ENCODE assay signal across 23 cellular contexts in genomic region chr4:15010038-15010585, GRCh38. TPM values are rescaled to one million over a fixed set of nuclear protein-coding genes. Genes with fewer than 3 reads are reported as not detected.
DNase-seq lines count a peak whose midpoint lies in the region; ATAC-seq, FAIRE-seq and TF ChIP-seq lines count a peak whose summit lies in the region.
"Had no signal": no experiment of that assay in that cellular context is flagged by ENCODE, and none has a peak within 500 bp of the region (broad histone marks: within the 10 kb centered on the region; RNA-seq: fewer than 3 reads in every experiment).

No MANE protein-coding gene starts in this region.

- intact Hi-C loops in mucosa of descending colon (cut with DNase I, micrococcal nuclease) = no loop called here

- peak; percentile 52 for DNase-seq in MV-4-11 (lab: John Stamatoyannopoulos, UW)
- no peak for DNase-seq in astrocyte (ENCODE audit: low read depth)
- DNase-seq in mucosa of descending colon = peak in 1 of 3 donors; percentile 7
- no peak for DNase-seq in thoracic aorta (ENCODE audit: low spot score)
- no peak for DNase-seq in NCI-H2196 treated with DMSO at 0.1 percent for 48 hours (lab: John Stamatoyannopoulos, UW; ENCODE audit: unreplicated experiment)
- DNase-seq: activated CD4-positive, alpha-beta memory T cell treated with anti-CD3 and anti-CD28 coated beads, Interleukin-2, amount 10 ng/mL, durations not matched to agents 7 days and 5 days; activated naive CD4-positive, alpha-beta T cell treated with anti-CD3 and anti-CD28 coated beads for 36 hours; activated T-cell treated with anti-CD3 and anti-CD28 coated beads, Interleukin-2, amount 50 U/mL, for 1 hour; AML-193; COR-L47; cortex of kidney; DND-41; NCI-H1105; NCI-H2171 treated with DMSO at 0.1 percent for 48 hours; NCI-H748 treated with DMSO at 0.1 percent for 48 hours; PC-3; retina; SIG-M5; testis; WERI-Rb-1 had no signal

- H2AFZ ChIP-seq in astrocyte (ENCODE audit: low read depth, low read length) = no peak overlapping the region

- TF ChIP-seq CTCF in astrocyte (IDR thresholded peaks at IDR 0.05; ENCODE audit: insufficient read depth, low read depth, low read length) = no peak
- no peak for TF ChIP-seq CTCF in mucosa of descending colon (IDR thresholded peaks at IDR 0.05)
- no peak for TF ChIP-seq CTCF in thoracic aorta (IDR thresholded peaks at IDR 0.05)

- no peak overlapping the region for H3K27ac ChIP-seq in astrocyte (ENCODE audit: low read depth, low read length)
- H3K27ac ChIP-seq in thoracic aorta = peak overlapping the region; percentile 52 to 71
- H3K27ac ChIP-seq: testis, WERI-Rb-1 had no signal

- no peak overlapping the region for H3K9ac ChIP-seq in astrocyte (ENCODE audit: low read length)

- peak; percentile 73 for ATAC-seq in mucosa of descending colon
- ATAC-seq in thoracic aorta (ENCODE audit: insufficient number of reproducible peaks, low FRiP score, low read depth) = no peak
- no peak for ATAC-seq in HG03045 (IDR thresholded peaks at IDR 0.05; ENCODE audit: unreplicated experiment)
- ATAC-seq in HG02798 (IDR thresholded peaks at IDR 0.05; ENCODE audit: poor library complexity, unreplicated experiment) = no peak
- ATAC-seq: PC-3 had no signal

- no peak overlapping the region for H3K4me2 ChIP-seq in astrocyte (ENCODE audit: low read length)

- H3K27me3 ChIP-seq in astrocyte (ENCODE audit: insufficient read depth, low read length) (no peaks in the 10 kb centered on the region), thoracic aorta (replicated peaks; ENCODE audit: insufficient read depth) (no peaks in the 10 kb centered on the region)
- H3K27me3 ChIP-seq: testis had no signal

- H3K9me3 ChIP-seq in astrocyte (ENCODE audit: insufficient read depth, low read depth, low read length) (no peaks in the 10 kb centered on the region), mucosa of descending colon (no peaks in the 10 kb centered on the region), thoracic aorta (no peaks in the 10 kb centered on the region)
- H3K9me3 ChIP-seq: testis had no signal

- H4K20me1 ChIP-seq in astrocyte (ENCODE audit: insufficient read depth, low read length) = peaks cover 58% of the 10 kb centered on the region

- FAIRE-seq in astrocyte (lab: Jason Lieb, UNC) = no peak

- H3K9me3 Mint-ChIP-seq in astrocyte (ENCODE audit: unreplicated experiment) = no peaks in the 10 kb centered on the region
- H3K9me3 Mint-ChIP-seq: activated CD4-positive, alpha-beta memory T cell treated with anti-CD3 and anti-CD28 coated beads, Interleukin-2, amount 10 ng/mL, durations not matched to agents 7 days and 5 days; activated naive CD4-positive, alpha-beta T cell treated with anti-CD3 and anti-CD28 coated beads for 36 hours; T-helper 1 cell treated with Interleukin-12 subunit alpha and Interleukin-12 subunit beta and Interleukin-4 antibody, amounts not matched to agents 30 μg/mL and 1 μg/mL, for 36 hours had no signal

- H3K4me1 Mint-ChIP-seq in astrocyte (ENCODE audit: low read depth, unreplicated experiment) = peaks cover 26% of the 10 kb centered on the region

- H3K27ac Mint-ChIP-seq in astrocyte (ENCODE audit: unreplicated experiment) = peak overlapping the region; percentile 41
- H3K27ac Mint-ChIP-seq: activated CD4-positive, alpha-beta memory T cell treated with anti-CD3 and anti-CD28 coated beads, Interleukin-2, amount 10 ng/mL, durations not matched to agents 7 days and 5 days; activated naive CD4-positive, alpha-beta T cell treated with anti-CD3 and anti-CD28 coated beads for 36 hours; T-helper 1 cell treated with Interleukin-12 subunit alpha and Interleukin-12 subunit beta and Interleukin-4 antibody, amounts not matched to agents 30 μg/mL and 1 μg/mL, for 36 hours had no signal

- H3K36me3 ChIP-seq in astrocyte (ENCODE audit: insufficient read depth, low read length) (peaks cover 39% of the 10 kb centered on the region), mucosa of descending colon (ENCODE audit: low read depth) (no peaks in the 10 kb centered on the region), thoracic aorta (peaks cover 10% of the 10 kb centered on the region)

- peaks cover 12% of the 10 kb centered on the region for H3K36me3 Mint-ChIP-seq in astrocyte (ENCODE audit: low read depth, unreplicated experiment)

- H3K27me3 Mint-ChIP-seq in astrocyte (ENCODE audit: low read depth, unreplicated experiment) = no peaks in the 10 kb centered on the region
- H3K27me3 Mint-ChIP-seq: activated CD4-positive, alpha-beta memory T cell treated with anti-CD3 and anti-CD28 coated beads, Interleukin-2, amount 10 ng/mL, durations not matched to agents 7 days and 5 days had no signal

- H3K79me2 ChIP-seq in astrocyte (ENCODE audit: insufficient read depth, low read length) = peaks cover 95% of the 10 kb centered on the region

- H3K4me1 ChIP-seq in astrocyte (ENCODE audit: insufficient read depth, low read length) (peaks cover 3% of the 10 kb centered on the region), mucosa of descending colon (ENCODE audit: low read depth) (peaks cover 10% of the 10 kb centered on the region), thoracic aorta (ENCODE audit: control insufficient read depth in 1 of 2, low read depth in 2 of 2) (peaks cover 62 to 88% of the 10 kb centered on the region in 2 donors)

- peak overlapping the region; percentile 75 for H3K4me3 Mint-ChIP-seq in astrocyte (ENCODE audit: unreplicated experiment)
- H3K4me3 Mint-ChIP-seq: activated CD4-positive, alpha-beta memory T cell treated with anti-CD3 and anti-CD28 coated beads, Interleukin-2, amount 10 ng/mL, durations not matched to agents 7 days and 5 days; activated naive CD4-positive, alpha-beta T cell treated with anti-CD3 and anti-CD28 coated beads for 36 hours; T-helper 1 cell treated with Interleukin-12 subunit alpha and Interleukin-12 subunit beta and Interleukin-4 antibody, amounts not matched to agents 30 μg/mL and 1 μg/mL, for 36 hours had no signal

- no peak overlapping the region for H3K4me3 ChIP-seq in astrocyte (ENCODE audit: insufficient read depth, low read depth, low read length)
- H3K4me3 ChIP-seq in mucosa of descending colon = no peak overlapping the region
- peak overlapping the region; percentile 37 for H3K4me3 ChIP-seq in thoracic aorta
- H3K4me3 ChIP-seq: testis had no signal

RNA-seq across cellular contexts. Expression of gene CPEB2, which starts 7.8 kb away (rescaled TPM):
- total RNA-seq in astrocyte (46.8 and 47.3 TPM in 2 replicates), mucosa of descending colon (10 to 100 TPM; 25.5 to 47.9 (median 29.7) TPM), thoracic aorta (10 to 100 TPM; 31.0 to 33.4 TPM)
